Comparison of ENCODE assay signal across 1 cellular context in the genomic region with DNA sequence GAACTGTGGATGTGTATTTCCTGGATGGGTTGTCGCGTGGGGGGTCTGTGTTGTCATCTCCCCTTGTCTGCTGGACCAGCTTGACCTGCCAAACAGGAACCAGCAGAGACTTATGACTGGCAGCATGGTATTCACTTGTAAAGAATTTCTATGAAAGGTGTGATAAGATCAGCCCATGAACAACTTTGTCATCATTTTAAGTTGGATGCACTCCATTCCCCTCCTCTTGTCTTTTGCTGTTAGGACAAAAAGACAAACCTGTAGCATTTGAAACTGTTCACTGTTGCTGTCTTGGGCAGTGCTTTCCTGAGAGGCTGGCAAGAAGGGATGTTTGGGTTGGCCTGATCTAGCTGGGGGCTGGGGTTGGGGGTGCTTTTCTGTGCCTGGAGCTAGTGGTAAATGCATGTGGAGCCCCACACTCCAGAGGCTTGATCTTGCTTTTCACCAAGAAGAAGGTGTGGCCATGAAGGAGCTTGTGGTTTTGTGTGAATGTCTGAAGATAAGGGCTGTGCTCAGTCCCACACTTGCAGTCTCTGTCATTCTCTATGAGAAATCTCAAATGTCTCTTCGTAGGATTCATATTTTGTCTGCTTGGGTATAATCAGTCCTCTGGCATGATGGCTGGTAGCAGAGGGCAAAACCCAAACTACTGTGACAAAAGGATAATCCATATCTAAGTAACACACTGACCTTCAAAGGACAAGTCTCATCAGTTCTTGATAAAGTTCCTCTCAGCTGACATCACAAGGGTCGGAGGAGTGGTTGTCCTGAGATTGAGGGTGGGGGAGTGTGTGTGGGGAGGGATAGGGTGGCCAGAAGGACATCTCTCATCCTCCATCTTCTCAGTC.
TF ChIP-seq lines count a peak whose summit lies in the region.

No MANE protein-coding gene starts in this region.

TF ChIP-seq in K562, 482 proteins besides CTCF, POLR2A, EP300 and RAD21 (continued from another document and continues in another):
- TF ChIP-seq, protein P1, sequence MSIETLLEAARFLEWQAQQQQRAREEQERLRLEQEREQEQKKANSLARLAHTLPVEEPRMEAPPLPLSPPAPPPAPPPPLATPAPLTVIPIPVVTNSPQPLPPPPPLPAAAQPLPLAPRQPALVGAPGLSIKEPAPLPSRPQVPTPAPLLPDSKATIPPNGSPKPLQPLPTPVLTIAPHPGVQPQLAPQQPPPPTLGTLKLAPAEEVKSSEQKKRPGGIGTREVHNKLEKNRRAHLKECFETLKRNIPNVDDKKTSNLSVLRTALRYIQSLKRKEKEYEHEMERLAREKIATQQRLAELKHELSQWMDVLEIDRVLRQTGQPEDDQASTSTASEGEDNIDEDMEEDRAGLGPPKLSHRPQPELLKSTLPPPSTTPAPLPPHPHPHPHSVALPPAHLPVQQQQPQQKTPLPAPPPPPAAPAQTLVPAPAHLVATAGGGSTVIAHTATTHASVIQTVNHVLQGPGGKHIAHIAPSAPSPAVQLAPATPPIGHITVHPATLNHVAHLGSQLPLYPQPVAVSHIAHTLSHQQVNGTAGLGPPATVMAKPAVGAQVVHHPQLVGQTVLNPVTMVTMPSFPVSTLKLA (conservative IDR thresholded peaks at IDR 0.05), result peak in 1 of 2 experiments; percentile 56; a peak in 2 of 4 replicates
- TF ChIP-seq NFIX (CRISPR knock-in tag; IDR thresholded peaks at IDR 0.05; ENCODE audit: low read depth) (no peak), TCF15 (CRISPR knock-in tag; IDR thresholded peaks at IDR 0.05) (no peak), ZKSCAN3 (CRISPR knock-in tag; IDR thresholded peaks at IDR 0.05) (no peak), FOXO4 (CRISPR knock-in tag; IDR thresholded peaks at IDR 0.05) (no peak), CREM (IDR thresholded peaks at IDR 0.05; ENCODE audit: low read depth) (peak; percentile 21; the same call in 1 of the 2 replicates), ETV1 (tag; conservative IDR thresholded peaks at IDR 0.05; ENCODE audit: low read depth) (no peak), ZNF165 (CRISPR knock-in tag; IDR thresholded peaks at IDR 0.05; ENCODE audit: borderline replicate concordance) (no peak), NCOA4 (IDR thresholded peaks at IDR 0.05; ENCODE audit: partially characterized antibody) (no peak), PCBP1 (IDR thresholded peaks at IDR 0.05; ENCODE audit: low read depth, low read length, poor library complexity, severe bottlenecking) (no peak), PHTF2 (CRISPR knock-in tag; IDR thresholded peaks at IDR 0.05) (no peak), KHSRP (IDR thresholded peaks at IDR 0.05) (no peak), SP1 (CRISPR knock-in tag; IDR thresholded peaks at IDR 0.05) (no peak), EHMT2 (IDR thresholded peaks at IDR 0.05) (0 out of 2 replicates have a peak, but pooled peaks have one; percentile 41), NFYB (IDR thresholded peaks at IDR 0.05; ENCODE audit: extremely low read depth, insufficient read length) (no peak), ZNF584 (CRISPR knock-in tag; IDR thresholded peaks at IDR 0.05; ENCODE audit: low read depth) (no peak), FOXJ3 (CRISPR knock-in tag; IDR thresholded peaks at IDR 0.05) (no peak), XRCC4 (IDR thresholded peaks at IDR 0.05; ENCODE audit: extremely low read depth, insufficient read depth, insufficient read length) (no peak), RBM34 (IDR thresholded peaks at IDR 0.05; ENCODE audit: borderline replicate concordance, insufficient read depth, low read length) (no peak), CBX3 (IDR thresholded peaks at IDR 0.05; ENCODE audit: borderline replicate concordance in 1 of 2, low read length in 2 of 2) (0 out of 3 replicates have a peak, but pooled peaks of 1 of the 2 experiments have one; percentile 19), MTA3 (IDR thresholded peaks at IDR 0.05; ENCODE audit: borderline replicate concordance) (0 out of 2 replicates have a peak, but pooled peaks have one; percentile 55), THRAP3 (IDR thresholded peaks at IDR 0.05; ENCODE audit: borderline replicate concordance) (no peak), BMI1 (IDR thresholded peaks at IDR 0.05; ENCODE audit: low read length) (no peak), HDAC2 (IDR thresholded peaks at IDR 0.05) (peak; percentile 95), POLR2G (IDR thresholded peaks at IDR 0.05; ENCODE audit: low read depth, low read length) (no peak), ZNF644 (tag; IDR thresholded peaks at IDR 0.05; ENCODE audit: low read depth) (no peak), ZKSCAN8 (CRISPR knock-in tag; IDR thresholded peaks at IDR 0.05) (no peak), BRCA1 (IDR thresholded peaks at IDR 0.05) (no peak), BRCA1 (CRISPR knock-in tag; IDR thresholded peaks at IDR 0.05) (no peak), ATF4 (CRISPR knock-in tag; IDR thresholded peaks at IDR 0.05) (no peak), LCOR (CRISPR knock-in tag; IDR thresholded peaks at IDR 0.05) (no peak), ZFP30 (CRISPR knock-in tag; IDR thresholded peaks at IDR 0.05; ENCODE audit: borderline replicate concordance) (no peak), ZNF79 (CRISPR knock-in tag; IDR thresholded peaks at IDR 0.05; ENCODE audit: low read depth) (no peak), TEAD1 (CRISPR knock-in tag; IDR thresholded peaks at IDR 0.05) (peak; percentile 54 to 90; a peak in 3 of 4 replicates), FOXA3 (CRISPR knock-in tag; conservative IDR thresholded peaks at IDR 0.05 in 1 of 2, IDR thresholded peaks at IDR 0.05 in 1 of 2) (no peak), RFX1 (IDR thresholded peaks at IDR 0.05) (no peak), ZNF24 (IDR thresholded peaks at IDR 0.05) (no peak), FOSL1 (tag; conservative IDR thresholded peaks at IDR 0.05) (peak; percentile 78), ZNF232 (CRISPR knock-in tag; IDR thresholded peaks at IDR 0.05) (no peak), CBFA2T2 (conservative IDR thresholded peaks at IDR 0.05) (peak; percentile 85), MTF1 (CRISPR knock-in tag; IDR thresholded peaks at IDR 0.05; ENCODE audit: borderline replicate concordance) (no peak), MAZ (CRISPR knock-in tag; conservative IDR thresholded peaks at IDR 0.05 in 1 of 2, IDR thresholded peaks at IDR 0.05 in 1 of 2) (peak in 1 of 2 experiments; percentile 38; a peak in 1 of 4 replicates), PHF21A (IDR thresholded peaks at IDR 0.05; ENCODE audit: borderline replicate concordance, low read depth) (peak; percentile 47; the same call in 1 of the 2 replicates), SMARCB1 (IDR thresholded peaks at IDR 0.05; ENCODE audit: insufficient read length, low read depth) (no peak), E4F1 (CRISPR knock-in tag; IDR thresholded peaks at IDR 0.05; ENCODE audit: borderline replicate concordance) (no peak), GTF2F1 (IDR thresholded peaks at IDR 0.05; ENCODE audit: low read depth, low read length) (no peak), ZNF124 (CRISPR knock-in tag; IDR thresholded peaks at IDR 0.05) (no peak), NONO (IDR thresholded peaks at IDR 0.05; ENCODE audit: low read depth in 2 of 2, low read length in 1 of 2) (0 out of 4 replicates have a peak, but pooled peaks of 1 of the 2 experiments have one; percentile 7), CEBPB (tag; IDR thresholded peaks at IDR 0.05) (no peak), ZNF699 (CRISPR knock-in tag; IDR thresholded peaks at IDR 0.05; ENCODE audit: insufficient replicate concordance) (no peak), ZBTB26 (CRISPR knock-in tag; IDR thresholded peaks at IDR 0.05) (no peak), PHF8 (IDR thresholded peaks at IDR 0.05; ENCODE audit: borderline replicate concordance, low read length) (no peak), FOXK1 (CRISPR knock-in tag; IDR thresholded peaks at IDR 0.05; ENCODE audit: borderline replicate concordance) (no peak), SOX6 (IDR thresholded peaks at IDR 0.05) (peak; percentile 39), ZSCAN29 (IDR thresholded peaks at IDR 0.05) (no peak)
- TF ChIP-seq, protein P2, sequence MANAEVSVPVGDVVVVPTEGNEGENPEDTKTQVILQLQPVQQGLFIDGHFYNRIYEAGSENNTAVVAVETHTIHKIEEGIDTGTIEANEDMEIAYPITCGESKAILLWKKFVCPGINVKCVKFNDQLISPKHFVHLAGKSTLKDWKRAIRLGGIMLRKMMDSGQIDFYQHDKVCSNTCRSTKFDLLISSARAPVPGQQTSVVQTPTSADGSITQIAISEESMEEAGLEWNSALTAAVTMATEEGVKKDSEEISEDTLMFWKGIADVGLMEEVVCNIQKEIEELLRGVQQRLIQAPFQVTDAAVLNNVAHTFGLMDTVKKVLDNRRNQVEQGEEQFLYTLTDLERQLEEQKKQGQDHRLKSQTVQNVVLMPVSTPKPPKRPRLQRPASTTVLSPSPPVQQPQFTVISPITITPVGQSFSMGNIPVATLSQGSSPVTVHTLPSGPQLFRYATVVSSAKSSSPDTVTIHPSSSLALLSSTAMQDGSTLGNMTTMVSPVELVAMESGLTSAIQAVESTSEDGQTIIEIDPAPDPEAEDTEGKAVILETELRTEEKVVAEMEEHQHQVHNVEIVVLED (CRISPR knock-in tag; IDR thresholded peaks at IDR 0.05), result no peak
- TF ChIP-seq, protein P3, sequence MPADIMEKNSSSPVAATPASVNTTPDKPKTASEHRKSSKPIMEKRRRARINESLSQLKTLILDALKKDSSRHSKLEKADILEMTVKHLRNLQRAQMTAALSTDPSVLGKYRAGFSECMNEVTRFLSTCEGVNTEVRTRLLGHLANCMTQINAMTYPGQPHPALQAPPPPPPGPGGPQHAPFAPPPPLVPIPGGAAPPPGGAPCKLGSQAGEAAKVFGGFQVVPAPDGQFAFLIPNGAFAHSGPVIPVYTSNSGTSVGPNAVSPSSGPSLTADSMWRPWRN (IDR thresholded peaks at IDR 0.05; ENCODE audit: low read depth), result 0 out of 2 replicates have a peak, but pooled peaks have one; percentile 47
- TF ChIP-seq, protein P4, sequence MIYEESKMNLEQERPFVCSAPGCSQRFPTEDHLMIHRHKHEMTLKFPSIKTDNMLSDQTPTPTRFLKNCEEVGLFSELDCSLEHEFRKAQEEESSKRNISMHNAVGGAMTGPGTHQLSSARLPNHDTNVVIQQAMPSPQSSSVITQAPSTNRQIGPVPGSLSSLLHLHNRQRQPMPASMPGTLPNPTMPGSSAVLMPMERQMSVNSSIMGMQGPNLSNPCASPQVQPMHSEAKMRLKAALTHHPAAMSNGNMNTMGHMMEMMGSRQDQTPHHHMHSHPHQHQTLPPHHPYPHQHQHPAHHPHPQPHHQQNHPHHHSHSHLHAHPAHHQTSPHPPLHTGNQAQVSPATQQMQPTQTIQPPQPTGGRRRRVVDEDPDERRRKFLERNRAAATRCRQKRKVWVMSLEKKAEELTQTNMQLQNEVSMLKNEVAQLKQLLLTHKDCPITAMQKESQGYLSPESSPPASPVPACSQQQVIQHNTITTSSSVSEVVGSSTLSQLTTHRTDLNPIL (CRISPR knock-in tag; IDR thresholded peaks at IDR 0.05), result no peak
